ENCODE assay signal across 14 cellular contexts in genomic region chr5:170483701-170484458, GRCh38. TPM values are rescaled to one million over a fixed set of nuclear protein-coding genes. Genes with fewer than 3 reads are reported as not detected.
A peak's percentile ranks its signal among the peaks of the same experiment; 100 is the strongest.
DNase-seq lines count a peak whose midpoint lies in the region; ATAC-seq and TF ChIP-seq lines count a peak whose summit lies in the region.
"Had no signal": no experiment of that assay in that cellular context is flagged by ENCODE, and none has a peak within 500 bp of the region (broad histone marks: within the 10 kb centered on the region; RNA-seq: fewer than 3 reads in every experiment).

No MANE protein-coding gene starts in this region.

- peak; percentile 62 for ATAC-seq in GM23338
- ATAC-seq: activated CD8-positive, alpha-beta T cell treated with anti-CD3 and anti-CD28 coated beads, Interleukin-2, amount 10 ng/mL, durations not matched to agents 7 days and 5 days had no signal

- POLR2A ChIA-PET in RWPE1 (lab: Yijun Ruan, JAX; ENCODE audit: low non-redundant PET) = no interaction called here

- no peaks in the 10 kb centered on the region for H3F3A ChIP-seq in GM23338 (replicated peaks; ENCODE audit: low read depth)

- WGBS in hepatocyte (ENCODE audit: low lambda C conversion rate, missing lambda C conversion rate) = 67% methylated on average over 19 of the region's 19 CpGs

- H3K4me2 ChIP-seq in GM23338 (no peak overlapping the region), hepatocyte (no peak overlapping the region)

- H4K20me1 ChIP-seq in GM23338 (replicated peaks; ENCODE audit: insufficient read depth) (no peaks in the 10 kb centered on the region), hepatocyte (ENCODE audit: insufficient read depth, poor library complexity, severe bottlenecking) (no peaks in the 10 kb centered on the region)

- no peak for TF ChIP-seq CTCF in GM23338 (conservative IDR thresholded peaks at IDR 0.05; ENCODE audit: low read depth in 2 of 2)
- no peak for TF ChIP-seq CTCF in RWPE1 (conservative IDR thresholded peaks at IDR 0.05; ENCODE audit: low read depth)
- TF ChIP-seq CTCF in hepatocyte (IDR thresholded peaks at IDR 0.05; ENCODE audit: poor library complexity) = no peak

- no peak overlapping the region for H3K4me3 Mint-ChIP-seq in GM23338
- H3K4me3 Mint-ChIP-seq: activated CD8-positive, alpha-beta T cell treated with anti-CD3 and anti-CD28 coated beads, Interleukin-2, amount 10 ng/mL, durations not matched to agents 7 days and 5 days; memory B cell had no signal

- H3K27ac ChIP-seq in GM23338 (ENCODE audit: low read depth) (no peak overlapping the region), RWPE1 (peak overlapping the region; percentile 45), hepatocyte (no peak overlapping the region)
- H3K27ac ChIP-seq: sigmoid colon, SK-N-MC had no signal

- DNase-seq in COR-L47 (lab: John Stamatoyannopoulos, UW) (peak; percentile 88), GM23338 (ENCODE audit: low spot score) (no peak), RWPE1 (ENCODE audit: low spot score) (peak; percentile 70), hepatocyte (ENCODE audit: low spot score) (peak; percentile 60), 8988T (no peak), NCI-H1694 treated with DMSO at 0.1 percent for 48 hours (lab: John Stamatoyannopoulos, UW) (no peak), KG1 (lab: John Stamatoyannopoulos, UW) (no peak), NCI-H526 (lab: John Stamatoyannopoulos, UW) (no peak)
- DNase-seq: activated CD8-positive, alpha-beta T cell treated with anti-CD3 and anti-CD28 coated beads, Interleukin-2, amount 10 ng/mL, durations not matched to agents 7 days and 5 days; sigmoid colon had no signal

- H3K36me3 ChIP-seq in GM23338 (ENCODE audit: insufficient read depth) (no peaks in the 10 kb centered on the region), hepatocyte (replicated peaks; ENCODE audit: insufficient read depth, low read depth) (no peaks in the 10 kb centered on the region)
- H3K36me3 ChIP-seq: sigmoid colon had no signal

- H3K27ac Mint-ChIP-seq in GM23338 = no peak overlapping the region
- H3K27ac Mint-ChIP-seq: activated CD8-positive, alpha-beta T cell treated with anti-CD3 and anti-CD28 coated beads, Interleukin-2, amount 10 ng/mL, durations not matched to agents 7 days and 5 days; memory B cell had no signal

- H3K27me3 ChIP-seq in GM23338 (ENCODE audit: insufficient read depth) = no peaks in the 10 kb centered on the region
- no peaks in the 10 kb centered on the region for H3K27me3 ChIP-seq in hepatocyte
- H3K27me3 ChIP-seq: sigmoid colon had no signal

- H3K9me2 ChIP-seq in GM23338 (ENCODE audit: insufficient read depth) (no peaks in the 10 kb centered on the region; the same call in 1 of the 2 replicates), hepatocyte (replicated peaks; ENCODE audit: insufficient read depth) (no peaks in the 10 kb centered on the region)

- CTCF ChIA-PET in RWPE1 (lab: Yijun Ruan, JAX) = no interaction called here

- H3K4me1 ChIP-seq in GM23338 (ENCODE audit: insufficient read depth) (no peaks in the 10 kb centered on the region), hepatocyte (ENCODE audit: insufficient read depth) (no peaks in the 10 kb centered on the region)

- H3K4me3 ChIP-seq in GM23338 = no peak overlapping the region
- no peak overlapping the region for H3K4me3 ChIP-seq in hepatocyte
- H3K4me3 ChIP-seq: sigmoid colon, SK-N-MC had no signal

- H3K9me3 ChIP-seq in hepatocyte (ENCODE audit: low read depth) = no peaks in the 10 kb centered on the region
- H3K9me3 ChIP-seq: sigmoid colon had no signal

- H3K79me2 ChIP-seq in GM23338 (replicated peaks; ENCODE audit: insufficient read depth) (no peaks in the 10 kb centered on the region), hepatocyte (no peaks in the 10 kb centered on the region)

- peaks cover 10% of the 10 kb centered on the region for H3K4me1 Mint-ChIP-seq in GM23338

- H3K27me3 Mint-ChIP-seq in GM23338 (ENCODE audit: insufficient read depth, low read depth, poor library complexity) = peaks cover 8% of the 10 kb centered on the region
- H3K27me3 Mint-ChIP-seq: brain had no signal

- no peaks in the 10 kb centered on the region; the same call in 2 of the 3 replicates for H3K9me3 Mint-ChIP-seq in GM23338

- no peaks in the 10 kb centered on the region for H3K36me3 Mint-ChIP-seq in GM23338 (ENCODE audit: low read depth)
- H3K36me3 Mint-ChIP-seq: brain, memory B cell had no signal

- no peak overlapping the region; the same call in 1 of the 2 replicates for H2AFZ ChIP-seq in GM23338
- H2AFZ ChIP-seq in hepatocyte = no peak overlapping the region

TF ChIP-seq in GM23338, 12 proteins besides CTCF, POLR2A, EP300 and RAD21 (continues in another document):
- TF ChIP-seq CREB1 (CRISPR knock-in tag; IDR thresholded peaks at IDR 0.05; ENCODE audit: low read depth) (no peak), EZH2 (IDR thresholded peaks at IDR 0.05; ENCODE audit: low read depth, unreplicated experiment) (no peak), POLR2AphosphoS5 (IDR thresholded peaks at IDR 0.05; ENCODE audit: low read depth) (no peak), ZNF462 (CRISPR knock-in tag; IDR thresholded peaks at IDR 0.05) (no peak), ETS1 (IDR thresholded peaks at IDR 0.05) (no peak), NANOG (IDR thresholded peaks at IDR 0.05; ENCODE audit: borderline replicate concordance) (no peak), ZNF331 (CRISPR knock-in tag; IDR thresholded peaks at IDR 0.05; ENCODE audit: low read depth) (no peak), JUNB (IDR thresholded peaks at IDR 0.05; ENCODE audit: unreplicated experiment) (no peak)

RNA-seq across cellular contexts. Expression of gene KCNIP1, which starts 19.9 kb away (rescaled TPM):
- total RNA-seq in GM23338 (2014; rRNA removed; shearing (Covaris generic)) = 0.31 and 3.0 TPM in 2 replicates
- polyA plus RNA-seq in GM23338 (2016; fragmentation: Nextera tagmentation; extraction: Ambion mirVana) (0.42 and 0.87 TPM in 2 replicates), hepatocyte (0.80 and 0.88 TPM in 2 replicates)
- total RNA-seq in hepatocyte = 0.43 and 1.5 TPM in 2 replicates
- total RNA-seq: activated CD8-positive, alpha-beta T cell treated with anti-CD3 and anti-CD28 coated beads, Interleukin-2, amount 10 ng/mL, durations not matched to agents 7 days and 5 days; fibroblast of villous mesenchyme had no signal

Comparison
In these comparisons a context has a peak if more than half of its experiments do, and no peak if none do; other contexts are left out.
1. DNase-seq: peak in COR-L47 (single experiment), RWPE1 (single experiment) and hepatocyte (single experiment); none in GM23338 (single experiment), 8988T (single experiment), NCI-H1694 treated with DMSO at 0.1 percent for 48 hours (single experiment), KG1 (single experiment) and NCI-H526 (0 of 2).